ENCODE assay signal across 11 cellular contexts in the genomic region with DNA sequence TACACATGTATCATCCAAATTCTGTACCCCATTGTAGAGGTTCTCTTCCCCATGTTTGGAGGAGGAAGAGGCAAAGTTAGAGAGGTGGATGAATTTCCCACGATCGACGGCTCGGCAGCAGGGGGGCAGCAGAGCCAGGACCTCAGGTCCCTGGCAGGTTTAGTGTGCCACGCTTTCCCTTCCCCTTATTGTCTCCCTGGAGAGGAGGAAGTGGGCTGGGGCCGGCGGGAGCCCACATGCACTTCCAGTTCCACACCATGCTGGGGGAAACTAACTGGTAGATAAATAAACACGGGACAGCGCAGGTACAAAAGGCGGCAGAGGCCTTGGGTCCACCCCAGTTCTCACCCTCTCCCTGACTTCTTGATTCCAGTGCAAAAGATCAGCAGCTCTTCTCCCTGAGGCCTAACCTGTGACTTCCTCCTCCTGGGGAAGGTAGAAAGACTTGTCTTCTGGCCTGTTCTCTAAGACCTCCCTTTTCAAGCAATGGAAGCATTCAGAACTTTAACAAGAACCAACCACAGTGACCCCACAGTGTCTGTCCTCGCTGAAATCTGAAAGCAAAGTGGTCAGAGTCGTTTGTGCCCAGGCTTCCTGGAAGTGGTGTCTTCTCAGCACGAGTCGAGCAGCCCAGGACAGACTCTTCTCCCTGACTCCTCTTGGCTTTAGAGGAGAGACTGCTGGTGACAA. TPM values are rescaled to one million over a fixed set of nuclear protein-coding genes. Genes with fewer than 3 reads are reported as not detected.
DNase-seq lines count a peak whose midpoint lies in the region; ATAC-seq and TF ChIP-seq lines count a peak whose summit lies in the region.
"Had no signal": no experiment of that assay in that cellular context is flagged by ENCODE, and none has a peak within 500 bp of the region (broad histone marks: within the 10 kb centered on the region; RNA-seq: fewer than 3 reads in every experiment).

No MANE protein-coding gene starts in this region.

- no peaks in the 10 kb centered on the region for H3K36me3 ChIP-seq in liver (ENCODE audit: control insufficient read depth in 4 of 4, insufficient read depth in 3 of 4, low read depth in 1 of 4, low read length in 3 of 4)
- no peaks in the 10 kb centered on the region for H3K36me3 ChIP-seq in tibial artery
- no peaks in the 10 kb centered on the region for H3K36me3 ChIP-seq in BE2C

- no peaks in the 10 kb centered on the region for H3K36me3 Mint-ChIP-seq in activated T-cell treated with anti-CD3 and anti-CD28 coated beads, Interleukin-2, amount 50 U/mL, for 24 hours (ENCODE audit: low read depth)
- no peaks in the 10 kb centered on the region for H3K36me3 Mint-ChIP-seq in activated T-cell treated with anti-CD3 and anti-CD28 coated beads, Interleukin-2, amount 50 U/mL, for 4 hours (ENCODE audit: insufficient read depth)
- peaks cover 2% of the 10 kb centered on the region for H3K36me3 Mint-ChIP-seq in activated naive CD8-positive, alpha-beta T cell

- H3K27me3 Mint-ChIP-seq in activated T-cell treated with anti-CD3 and anti-CD28 coated beads, Interleukin-2, amount 50 U/mL, for 24 hours = no peaks in the 10 kb centered on the region
- H3K27me3 Mint-ChIP-seq in activated T-cell treated with anti-CD3 and anti-CD28 coated beads, Interleukin-2, amount 50 U/mL, for 4 hours (ENCODE audit: low read depth) = no peaks in the 10 kb centered on the region
- no peaks in the 10 kb centered on the region for H3K27me3 Mint-ChIP-seq in activated naive CD8-positive, alpha-beta T cell

- peak overlapping the region; percentile 3 to 5 for H3K9ac ChIP-seq in liver (ENCODE audit: low read depth in 1 of 2, low read length in 2 of 2)

- TF ChIP-seq CTCF in liver (IDR thresholded peaks at IDR 0.05; ENCODE audit: low read depth, low read length, missing input control) = no peak
- TF ChIP-seq CTCF in tibial artery (IDR thresholded peaks at IDR 0.05) = no peak
- no peak for TF ChIP-seq CTCF in BE2C (IDR thresholded peaks at IDR 0.05; ENCODE audit: low read depth, low read length)

- H3K4me1 ChIP-seq in liver (ENCODE audit: control insufficient read depth in 4 of 4, insufficient read depth in 4 of 4, low read length in 3 of 4) (peaks cover 0 to 7% (median 0%) of the 10 kb centered on the region in 4 donors), tibial artery (peaks cover 0 to 20% (median 15%) of the 10 kb centered on the region in 4 donors), BE2C (no peaks in the 10 kb centered on the region)

- peak overlapping the region; percentile 63 for H3K27ac Mint-ChIP-seq in activated T-cell treated with anti-CD3 and anti-CD28 coated beads, Interleukin-2, amount 50 U/mL, for 24 hours
- peak overlapping the region; percentile 64 for H3K27ac Mint-ChIP-seq in activated naive CD8-positive, alpha-beta T cell

- H3K9me3 ChIP-seq in liver (ENCODE audit: control insufficient read depth in 4 of 4, low read length in 3 of 4) (no peaks in the 10 kb centered on the region), tibial artery (no peaks in the 10 kb centered on the region), BE2C (no peaks in the 10 kb centered on the region)

- H3K4me3 Mint-ChIP-seq in activated T-cell treated with anti-CD3 and anti-CD28 coated beads, Interleukin-2, amount 50 U/mL, for 24 hours = peak overlapping the region; percentile 22
- H3K4me3 Mint-ChIP-seq in activated T-cell treated with anti-CD3 and anti-CD28 coated beads, Interleukin-2, amount 50 U/mL, for 4 hours = no peak overlapping the region
- H3K4me3 Mint-ChIP-seq in activated naive CD8-positive, alpha-beta T cell = peak overlapping the region; percentile 17

- DNase-seq in activated T-cell treated with anti-CD3 and anti-CD28 coated beads, Interleukin-2, amount 50 U/mL, for 24 hours = peak; percentile 51
- DNase-seq in activated T-cell treated with anti-CD3 and anti-CD28 coated beads, Interleukin-2, amount 50 U/mL, for 4 hours = no peak
- peak; percentile 57 to 72 for DNase-seq in tibial artery
- no peak for DNase-seq in SHP77 (lab: John Stamatoyannopoulos, UW)
- DNase-seq in superior temporal gyrus (ENCODE audit: extremely low spot score) = no peak
- DNase-seq in BE2C = no peak
- DNase-seq: left cardiac atrium, NCI-H446 treated with DMSO at 0.1 percent for 48 hours had no signal

- H3K4me3 ChIP-seq in liver (ENCODE audit: low read depth in 1 of 3, low read length in 3 of 3) (no peak overlapping the region), tibial artery (no peak overlapping the region), BE2C (ENCODE audit: low read depth, low read length) (no peak overlapping the region)

- intact Hi-C loops in tibial artery (cut with DNase I; ENCODE audit: low total_unique reads) = no loop called here

- no peaks in the 10 kb centered on the region for H3K9me3 Mint-ChIP-seq in activated T-cell treated with anti-CD3 and anti-CD28 coated beads, Interleukin-2, amount 50 U/mL, for 24 hours
- H3K9me3 Mint-ChIP-seq in activated T-cell treated with anti-CD3 and anti-CD28 coated beads, Interleukin-2, amount 50 U/mL, for 4 hours = no peaks in the 10 kb centered on the region
- no peaks in the 10 kb centered on the region for H3K9me3 Mint-ChIP-seq in activated naive CD8-positive, alpha-beta T cell (ENCODE audit: low read depth)

- peak overlapping the region; percentile 44 to 53 for H3K27ac ChIP-seq in liver (ENCODE audit: low read depth in 1 of 2, low read length in 2 of 2)
- peak overlapping the region; percentile 29 to 30 for H3K27ac ChIP-seq in tibial artery
- H3K27ac ChIP-seq: C4-2B had no signal

- no peak for ATAC-seq in activated T-cell treated with anti-CD3 and anti-CD28 coated beads, Interleukin-2, amount 50 U/mL, for 4 hours

- 56% methylated on average over 14 of the region's 14 CpGs for WGBS in liver

- peak in 1 of 2 donors; percentile 12 for TF ChIP-seq RAD21 in liver (IDR thresholded peaks at IDR 0.05)

- H3K27me3 ChIP-seq in liver (ENCODE audit: control insufficient read depth in 4 of 4, insufficient read depth in 4 of 4, low read length in 3 of 4) (no peaks in the 10 kb centered on the region), tibial artery (peaks cover 0 to 5% of the 10 kb centered on the region in 2 donors), BE2C (no peaks in the 10 kb centered on the region)

- peaks cover 62% of the 10 kb centered on the region for H3K4me1 Mint-ChIP-seq in activated T-cell treated with anti-CD3 and anti-CD28 coated beads, Interleukin-2, amount 50 U/mL, for 24 hours (ENCODE audit: low read depth)
- H3K4me1 Mint-ChIP-seq in activated T-cell treated with anti-CD3 and anti-CD28 coated beads, Interleukin-2, amount 50 U/mL, for 4 hours (ENCODE audit: low read depth) = peaks cover 53% of the 10 kb centered on the region
- H3K4me1 Mint-ChIP-seq in activated naive CD8-positive, alpha-beta T cell (ENCODE audit: low read depth) = peaks cover 45% of the 10 kb centered on the region

TF ChIP-seq in liver, 16 proteins besides CTCF, POLR2A, EP300 and RAD21:
- TF ChIP-seq EGR1 (IDR thresholded peaks at IDR 0.05; ENCODE audit: low read depth in 2 of 2) (no peak), GABPA (IDR thresholded peaks at IDR 0.05 in 1 of 2, conservative IDR thresholded peaks at IDR 0.05 in 1 of 2) (peak in 1 of 2 donors; percentile 12)

RNA-seq across cellular contexts. Expression of gene SRGN, which starts 30.5 kb away (rescaled TPM):
- 100 to 1,000 TPM; 455 to 725 (median 567) TPM for total RNA-seq in activated T-cell treated with anti-CD3 and anti-CD28 coated beads, Interleukin-2, amount 50 U/mL, for 4 hours
- total RNA-seq in liver = 100 to 1,000 TPM in 1 of 2 donors, 10 to 100 TPM in 1; 32.2 to 305 TPM
- polyA plus RNA-seq in liver = 10 to 100 TPM; 19.5 to 50.3 TPM
- not detected for polyA plus RNA-seq in BE2C (2012; ENCODE audit: insufficient read depth, insufficient read length, low read depth)

Comparison
In these comparisons a context has a peak if more than half of its experiments do, and no peak if none do; other contexts are left out.
1. DNase-seq: peak in activated T-cell treated with anti-CD3 and anti-CD28 coated beads, Interleukin-2, amount 50 U/mL, for 24 hours (single experiment) and tibial artery (2 of 2); none in activated T-cell treated with anti-CD3 and anti-CD28 coated beads, Interleukin-2, amount 50 U/mL, for 4 hours (single experiment), SHP77 (0 of 2), superior temporal gyrus (single experiment) and BE2C (single experiment).